Comparison of ENCODE assay signal across 8 cellular contexts in the genomic region with DNA sequence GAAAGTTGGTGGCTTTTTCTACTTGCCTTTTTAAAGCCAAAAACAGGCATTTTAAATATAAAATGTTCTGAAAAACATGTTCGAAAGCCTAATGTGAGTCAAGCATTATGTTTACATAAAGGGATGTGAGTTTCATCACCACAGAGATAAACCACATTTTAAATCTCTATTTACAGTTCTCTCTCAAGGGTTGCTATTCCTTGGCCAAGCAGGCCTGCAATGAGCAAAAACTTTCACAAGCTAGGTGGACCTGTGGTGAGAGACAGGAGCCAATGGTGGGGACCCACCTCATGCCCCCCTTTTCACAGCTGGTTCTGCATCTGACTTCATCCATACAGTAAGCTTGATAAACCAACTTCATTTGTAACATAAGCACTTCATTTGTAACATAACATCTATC.
A peak's percentile ranks its signal among the peaks of the same experiment; 100 is the strongest.
DNase-seq lines count a peak whose midpoint lies in the region; ATAC-seq, FAIRE-seq and TF ChIP-seq lines count a peak whose summit lies in the region.

No MANE protein-coding gene starts in this region.

- no peaks in the 10 kb centered on the region for H3K9me3 ChIP-seq in Karpas-422 (ENCODE audit: low read length)

- H3K9ac ChIP-seq in Karpas-422 (ENCODE audit: low read length), result peak overlapping the region; percentile 8; the same call in 1 of the 2 replicates

- no peaks in the 10 kb centered on the region for H3K27me3 ChIP-seq in Karpas-422 (ENCODE audit: low read length)

- peaks cover 10% of the 10 kb centered on the region for H3K36me3 ChIP-seq in Karpas-422 (ENCODE audit: insufficient read depth, low read length)

- ATAC-seq in GM21619 (IDR thresholded peaks at IDR 0.05; ENCODE audit: unreplicated experiment) (peak; percentile 74), left ventricle myocardium superior (no peak)
- peak; percentile 97 for ATAC-seq in stimulated activated naive CD8-positive, alpha-beta T cell treated with anti-CD3 and anti-CD28 coated beads, Interleukin-15, amount 100 ng/mL, for 72 hours

- peak overlapping the region; percentile 25 to 26 for H3K4me3 Mint-ChIP-seq in stimulated activated naive CD8-positive, alpha-beta T cell treated with anti-CD3 and anti-CD28 coated beads, Interleukin-15, amount 100 ng/mL, for 72 hours

- peak; percentile 91 for FAIRE-seq in GM12891 (lab: Jason Lieb, UNC)

- no peaks in the 10 kb centered on the region for H3K9me3 Mint-ChIP-seq in stimulated activated naive CD8-positive, alpha-beta T cell treated with anti-CD3 and anti-CD28 coated beads, Interleukin-15, amount 100 ng/mL, for 72 hours

- TF ChIP-seq POLR2A in GM12891 (IDR thresholded peaks at IDR 0.05; ENCODE audit: low read depth, low read length), result peak; percentile 20; the same call in 1 of the 2 replicates

- peak overlapping the region; percentile 89 for H3K27ac ChIP-seq in Karpas-422 (ENCODE audit: low read length)

- H3K4me3 ChIP-seq in Karpas-422 (ENCODE audit: low read length) (no peak overlapping the region), cardiac fibroblast (replicated peaks in 1 of 2; ENCODE audit: low read depth in 2 of 2, low read length in 2 of 2) (no peak overlapping the region)

- intact Hi-C loops in left ventricle myocardium superior (cut with micrococcal nuclease), result no loop called here

- H3K4me1 Mint-ChIP-seq in stimulated activated naive CD8-positive, alpha-beta T cell treated with anti-CD3 and anti-CD28 coated beads, Interleukin-15, amount 100 ng/mL, for 72 hours, result peaks cover 68% of the 10 kb centered on the region

- no peaks in the 10 kb centered on the region for H4K20me1 ChIP-seq in Karpas-422 (ENCODE audit: insufficient read depth, low read depth, low read length)

- H2AFZ ChIP-seq in Karpas-422 (ENCODE audit: low read length), result no peak overlapping the region

- no peaks in the 10 kb centered on the region for H3K27me3 Mint-ChIP-seq in stimulated activated naive CD8-positive, alpha-beta T cell treated with anti-CD3 and anti-CD28 coated beads, Interleukin-15, amount 100 ng/mL, for 72 hours

- DNase-seq in GM12891 (ENCODE audit: insufficient read length, low spot score) (peak; percentile 5), Karpas-422 (no peak), cardiac fibroblast (ENCODE audit: low read depth in 2 of 2) (peak; percentile 74 to 79), pons (ENCODE audit: low spot score) (no peak), left ventricle myocardium superior (no peak)
- DNase-seq in stimulated activated naive CD8-positive, alpha-beta T cell treated with anti-CD3 and anti-CD28 coated beads, Interleukin-15, amount 100 ng/mL, for 72 hours, result peak; percentile 46 to 80
- no peak for DNase-seq in NK-92 treated with Interleukin-12 subunit alpha and Interleukin-12 subunit beta, amount 100 ng/mL, for 24 hours (lab: John Stamatoyannopoulos, UW)

- H3K9me2 ChIP-seq in Karpas-422 (replicated peaks; ENCODE audit: insufficient read depth, low read length), result no peaks in the 10 kb centered on the region

- peaks cover 79% of the 10 kb centered on the region for H3K4me1 ChIP-seq in Karpas-422 (ENCODE audit: low read length)

- H3K79me2 ChIP-seq in Karpas-422 (ENCODE audit: low read length), result peaks cover 100% of the 10 kb centered on the region

- peak overlapping the region; percentile 54 for H3K4me2 ChIP-seq in Karpas-422 (ENCODE audit: low read depth, low read length, poor library complexity, severe bottlenecking)

- no peak for TF ChIP-seq CTCF in cardiac fibroblast (IDR thresholded peaks at IDR 0.05; ENCODE audit: low read depth, low read length)

- H3K27ac Mint-ChIP-seq in stimulated activated naive CD8-positive, alpha-beta T cell treated with anti-CD3 and anti-CD28 coated beads, Interleukin-15, amount 100 ng/mL, for 72 hours, result peak overlapping the region; percentile 71 to 84

TF ChIP-seq in GM12891, 5 proteins besides CTCF, POLR2A, EP300 and RAD21:
- TF ChIP-seq POU2F2 (IDR thresholded peaks at IDR 0.05; ENCODE audit: low read depth, low read length) (peak; percentile 40; the same call in 1 of the 2 replicates), PAX5 (IDR thresholded peaks at IDR 0.05; ENCODE audit: insufficient read depth, low read length, severe bottlenecking) (peak; percentile 5), TAF1 (IDR thresholded peaks at IDR 0.05; ENCODE audit: low read depth, low read length) (no peak), SPI1 (IDR thresholded peaks at IDR 0.05; ENCODE audit: low read depth, low read length) (peak; percentile 34; the same call in 1 of the 2 replicates), POLR2AphosphoS5 (IDR thresholded peaks at IDR 0.05; ENCODE audit: low read depth, low read length) (0 out of 2 replicates have a peak, but pooled peaks have one; percentile 34)

Comparison
In these comparisons a context has a peak if more than half of its experiments do, and no peak if none do; other contexts are left out.
1. DNase-seq: peak in GM12891 (single experiment), cardiac fibroblast (2 of 2) and stimulated activated naive CD8-positive, alpha-beta T cell treated with anti-CD3 and anti-CD28 coated beads, Interleukin-15, amount 100 ng/mL, for 72 hours (2 of 2); none in Karpas-422 (single experiment), NK-92 treated with Interleukin-12 subunit alpha and Interleukin-12 subunit beta, amount 100 ng/mL, for 24 hours (single experiment), pons (single experiment) and left ventricle myocardium superior (single experiment).